ENCODE assay signal across 22 cellular contexts in genomic region chr3:156820687-156821070, GRCh38. TPM values are rescaled to one million over a fixed set of nuclear protein-coding genes. Genes with fewer than 3 reads are reported as not detected.
A peak's percentile ranks its signal among the peaks of the same experiment; 100 is the strongest.
DNase-seq lines count a peak whose midpoint lies in the region; ATAC-seq and TF ChIP-seq lines count a peak whose summit lies in the region.
"Had no signal": no experiment of that assay in that cellular context is flagged by ENCODE, and none has a peak within 500 bp of the region (broad histone marks: within the 10 kb centered on the region; RNA-seq: fewer than 3 reads in every experiment).

No MANE protein-coding gene starts in this region.

- peaks cover 47% of the 10 kb centered on the region for H3F3A ChIP-seq in GM23248 (ENCODE audit: insufficient read depth)

- H3K4me1 ChIP-seq in GM23248 (ENCODE audit: insufficient read depth) (peaks cover 46% of the 10 kb centered on the region), left lung (peaks cover 10 to 15% of the 10 kb centered on the region in 2 donors)
- H3K4me1 ChIP-seq: breast epithelium had no signal

- no peak for TF ChIP-seq CTCF in left lung (IDR thresholded peaks at IDR 0.05)

- intact Hi-C loops in left lung (cut with DNase I): no loop called here

- H3K27ac ChIP-seq in GM23248: peak overlapping the region; percentile 97
- no peak overlapping the region for H3K27ac ChIP-seq in left lung
- H3K27ac ChIP-seq: breast epithelium, sigmoid colon, upper lobe of left lung had no signal

- peak; percentile 16 for DNase-seq in NCI-H1092 treated with DMSO at 0.1 percent for 48 hours (lab: John Stamatoyannopoulos, UW)
- no peak for DNase-seq in NCI-H1092 (lab: John Stamatoyannopoulos, UW)
- peak; percentile 24 for DNase-seq in GM23248
- DNase-seq in left lung: no peak
- DNase-seq in stimulated activated CD4-positive, alpha-beta T cell treated with anti-CD3 and anti-CD28 coated beads, Interleukin-15, amount 100 ng/mL, for 24 hours: no peak
- DNase-seq: ACHN; activated CD4-positive, alpha-beta T cell treated with anti-CD3 and anti-CD28 coated beads for 1 hour; activated naive CD4-positive, alpha-beta T cell treated with anti-CD3 and anti-CD28 coated beads for 36 hours; CD4-positive, alpha-beta memory T cell; GDM1; kidney glomerular epithelial cell; NCI-H1694 treated with DMSO at 0.1 percent for 48 hours; NCI-H526; occipital lobe; sigmoid colon; stimulated activated CD4-positive, alpha-beta T cell treated with anti-CD3 and anti-CD28 coated beads, Interleukin-4, amount 100 ng/mL, for 4 hours; upper lobe of left lung had no signal

- H3K9ac ChIP-seq in GM23248: peak overlapping the region; percentile 88

- H3K4me2 ChIP-seq in GM23248 (ENCODE audit: unreplicated experiment): peak overlapping the region; percentile 18
- H3K4me2 ChIP-seq: hepatocyte had no signal

- H3K36me3 ChIP-seq in GM23248 (ENCODE audit: low read depth) (no peaks in the 10 kb centered on the region), left lung (no peaks in the 10 kb centered on the region)
- H3K36me3 ChIP-seq: breast epithelium, sigmoid colon, upper lobe of left lung had no signal

- H3K9me3 ChIP-seq in GM23248 (ENCODE audit: low read depth): no peaks in the 10 kb centered on the region
- no peaks in the 10 kb centered on the region for H3K9me3 ChIP-seq in left lung
- H3K9me3 ChIP-seq: breast epithelium, sigmoid colon, upper lobe of left lung had no signal

- no peaks in the 10 kb centered on the region for H3K9me2 ChIP-seq in GM23248 (ENCODE audit: insufficient read depth)

- H3K4me3 ChIP-seq in GM23248 (no peak overlapping the region), left lung (no peak overlapping the region)
- H3K4me3 ChIP-seq: breast epithelium, hepatocyte, sigmoid colon, upper lobe of left lung had no signal

- no peaks in the 10 kb centered on the region for H3K27me3 ChIP-seq in GM23248 (replicated peaks; ENCODE audit: insufficient read depth)
- peaks cover 0 to 10% of the 10 kb centered on the region in 2 donors for H3K27me3 ChIP-seq in left lung
- H3K27me3 ChIP-seq: breast epithelium, hepatocyte, sigmoid colon, upper lobe of left lung had no signal

- TF ChIP-seq POLR2A in Raji (IDR thresholded peaks at IDR 0.05; ENCODE audit: insufficient read depth, low read depth, low read length): 0 out of 2 replicates have a peak, but pooled peaks have one; percentile 25

- ATAC-seq in left lung (peak; percentile 5), GM21576 (IDR thresholded peaks at IDR 0.05; ENCODE audit: unreplicated experiment) (no peak), HG02642 (IDR thresholded peaks at IDR 0.05; ENCODE audit: poor library complexity, unreplicated experiment) (no peak)

- no peak overlapping the region for H2AFZ ChIP-seq in GM23248
- H2AFZ ChIP-seq: hepatocyte had no signal

- in situ Hi-C loops in GM23248 (cut with MboI): loop anchor here (10.0 kb wide), 1 partner anchor 314 kb away; no protein-coding TSS in a partner anchor

- H4K20me1 ChIP-seq in GM23248 (ENCODE audit: insufficient read depth): no peaks in the 10 kb centered on the region

- H3K79me2 ChIP-seq in GM23248 (ENCODE audit: insufficient read depth): no peaks in the 10 kb centered on the region
- H3K79me2 ChIP-seq: hepatocyte had no signal

RNA-seq across cellular contexts. Expression of gene LEKR1, which starts 5.5 kb away (rescaled TPM):
- 0.32 TPM in 1 of 2 replicates, not detected in the other for total RNA-seq in GM23248 (2014; rRNA removed; shearing (Covaris generic))
- polyA plus RNA-seq in GM23248 (2016; fragmentation: Nextera tagmentation; extraction: Ambion mirVana): 0.43 and 1.3 TPM in 2 replicates
- 1 to 10 TPM in 1 of 2 donors, under 1 TPM in 1; 0.76 to 1.6 TPM for total RNA-seq in left lung

Comparison
In these comparisons a context has a peak if more than half of its experiments do, and no peak if none do; other contexts are left out.
1. DNase-seq: peak in NCI-H1092 treated with DMSO at 0.1 percent for 48 hours (single experiment) and GM23248 (single experiment); none in NCI-H1092 (single experiment), left lung (0 of 2) and stimulated activated CD4-positive, alpha-beta T cell treated with anti-CD3 and anti-CD28 coated beads, Interleukin-15, amount 100 ng/mL, for 24 hours (single experiment).